In the genomic region with DNA sequence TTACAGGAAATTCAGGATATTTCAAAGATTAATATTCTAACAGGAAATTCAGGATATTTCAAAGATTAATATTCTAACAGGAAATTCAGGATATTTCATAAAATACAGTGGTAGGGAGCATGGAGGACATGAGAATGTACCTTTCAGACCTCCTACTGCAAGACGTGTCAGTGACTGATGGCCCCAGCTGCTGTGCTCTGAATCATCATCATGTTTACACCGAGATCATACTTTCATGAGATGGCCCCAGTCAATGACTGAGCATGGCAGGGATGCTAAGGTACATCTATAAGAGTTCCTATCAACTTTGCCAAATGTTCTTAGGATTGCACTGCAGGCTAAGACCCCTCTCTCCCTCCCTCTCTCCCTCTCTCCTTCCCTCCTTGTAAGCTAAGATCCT, we compare ENCODE assay signal across 26 cellular contexts.
"Had no signal": no experiment of that assay in that cellular context is flagged by ENCODE, and none has a peak within 500 bp of the region (broad histone marks: within the 10 kb centered on the region; RNA-seq: fewer than 3 reads in every experiment).

No MANE protein-coding gene starts in this region.

- H3K27me3 ChIP-seq: esophagus muscularis mucosa, right lobe of liver, spleen, testis, tibial nerve, upper lobe of right lung, vagina had no signal

- H3K4me3 ChIP-seq: esophagus muscularis mucosa, left ventricle myocardium inferior, lower lobe of right lung, prostate gland, right lobe of liver, spleen, testis, tibial nerve, upper lobe of right lung, vagina had no signal

- H3K9me3 ChIP-seq: prostate gland, right lobe of liver, testis, upper lobe of right lung, vagina had no signal

- H3K4me1 Mint-ChIP-seq: naive B cell; nephron; stimulated activated naive B cell treated with anti-CD40 and anti-IgM and Interleukin-4, amounts not matched to agents 10 μg/mL and 1 μg/mL and 100 μg/mL, for 72 hours; stimulated activated naive CD8-positive, alpha-beta T cell treated with anti-CD3 and anti-CD28 coated beads, Interleukin-15, amount 100 ng/mL, for 72 hours had no signal

- H3K36me3 ChIP-seq: esophagus muscularis mucosa, left ventricle myocardium inferior, lower lobe of right lung, prostate gland, right lobe of liver, spleen, upper lobe of right lung, vagina had no signal

- H3K27ac ChIP-seq: epithelial cell of prostate, esophagus muscularis mucosa, foreskin keratinocyte, left ventricle myocardium inferior, lower lobe of right lung, parathyroid adenoma, prostate gland, right lobe of liver, spleen, testis, tibial nerve, upper lobe of right lung, vagina had no signal

- H3K4me1 ChIP-seq: esophagus muscularis mucosa, foreskin keratinocyte, left ventricle myocardium inferior, lower lobe of right lung, parathyroid adenoma, prostate gland, right lobe of liver, spleen, testis, tibial nerve, upper lobe of right lung, vagina had no signal

- H3K36me3 Mint-ChIP-seq: naive B cell; stimulated activated naive B cell treated with anti-CD40 and anti-IgM and Interleukin-4, amounts not matched to agents 10 μg/mL and 1 μg/mL and 100 μg/mL, for 72 hours had no signal

- ATAC-seq: foreskin keratinocyte; left cardiac atrium; lower lobe of right lung; right lobe of liver; stimulated activated naive B cell treated with anti-CD40 and anti-IgM and Interleukin-4, amounts not matched to agents 10 μg/mL and 1 μg/mL and 100 μg/mL, for 72 hours; stimulated activated naive CD8-positive, alpha-beta T cell treated with anti-CD3 and anti-CD28 coated beads, Interleukin-15, amount 100 ng/mL, for 72 hours; upper lobe of right lung had no signal

- H3K27ac Mint-ChIP-seq: naive B cell; nephron; stimulated activated naive B cell treated with anti-CD40 and anti-IgM and Interleukin-4, amounts not matched to agents 10 μg/mL and 1 μg/mL and 100 μg/mL, for 72 hours; stimulated activated naive CD8-positive, alpha-beta T cell treated with anti-CD3 and anti-CD28 coated beads, Interleukin-15, amount 100 ng/mL, for 72 hours had no signal

- H3K4me3 Mint-ChIP-seq: naive B cell; nephron; stimulated activated naive B cell treated with anti-CD40 and anti-IgM and Interleukin-4, amounts not matched to agents 10 μg/mL and 1 μg/mL and 100 μg/mL, for 72 hours; stimulated activated naive CD8-positive, alpha-beta T cell treated with anti-CD3 and anti-CD28 coated beads, Interleukin-15, amount 100 ng/mL, for 72 hours had no signal

- DNase-seq: effector memory CD4-positive, alpha-beta T cell; foreskin keratinocyte; kidney; left cardiac atrium; left ventricle myocardium inferior; lower lobe of right lung; mesenchymal stem cell; midbrain; naive B cell; retina; right lobe of liver; spleen; stimulated activated CD4-positive, alpha-beta T cell treated with anti-CD3 and anti-CD28 coated beads, Interleukin-15, amount 100 ng/mL, for 24 hours; stimulated activated CD4-positive, alpha-beta T cell treated with anti-CD3 and anti-CD28 coated beads, Interleukin-1b, Interleukin-23, amount 100 ng/mL, for 48 hours; stimulated activated CD4-positive, alpha-beta T cell treated with anti-CD3 and anti-CD28 coated beads, Interleukin-4, amount 100 ng/mL, for 24 hours; stimulated activated naive B cell treated with anti-CD40 and anti-IgM and Interleukin-4, amounts not matched to agents 10 μg/mL and 1 μg/mL and 100 μg/mL, for 72 hours; stimulated activated naive CD8-positive, alpha-beta T cell treated with anti-CD3 and anti-CD28 coated beads, Interleukin-15, amount 100 ng/mL, for 72 hours; testis; upper lobe of right lung had no signal
